Comparison of ENCODE assay signal across 8 cellular contexts in genomic region chr7:88218836-88219605, GRCh38. TPM values are rescaled to one million over a fixed set of nuclear protein-coding genes. Genes with fewer than 3 reads are reported as not detected.
DNase-seq lines count a peak whose midpoint lies in the region; ATAC-seq and TF ChIP-seq lines count a peak whose summit lies in the region.

No MANE protein-coding gene starts in this region.

- H3K27me3 ChIP-seq in endodermal cell (ENCODE audit: control insufficient read depth, insufficient read depth, low read length, poor library complexity, severe bottlenecking) (no peaks in the 10 kb centered on the region), stomach smooth muscle (ENCODE audit: control insufficient read depth in 1 of 2, insufficient read depth in 2 of 2, low read length in 2 of 2) (no peaks in the 10 kb centered on the region)

- ATAC-seq in GM18511 (IDR thresholded peaks at IDR 0.05; ENCODE audit: unreplicated experiment) (peak; percentile 38), HG02970 (IDR thresholded peaks at IDR 0.05; ENCODE audit: low FRiP score, unreplicated experiment) (peak; percentile 35)

- H3K9ac ChIP-seq in endodermal cell (ENCODE audit: extremely low read depth, low read length, poor library complexity, severe bottlenecking) (peak overlapping the region; percentile 97), stomach smooth muscle (ENCODE audit: low read length in 2 of 2) (peak overlapping the region; percentile 67 to 68)

- H3K27ac ChIP-seq in endodermal cell (ENCODE audit: low read depth, low read length) (peak overlapping the region; percentile 21), stomach smooth muscle (ENCODE audit: low read length) (no peak overlapping the region)

- WGBS in endodermal cell (ENCODE audit: insufficient coverage in 1 of 2, insufficient read length in 1 of 2), 2 experiments = 0 to 8% methylated on average over 8 to 25 of the region's 27 CpGs

- peaks cover 1% of the 10 kb centered on the region for H3K27me3 Mint-ChIP-seq in endodermal cell (ENCODE audit: insufficient read depth)

- H3K9me3 Mint-ChIP-seq in endodermal cell = no peaks in the 10 kb centered on the region

- H3K4me3 ChIP-seq in endodermal cell (ENCODE audit: low read length) = peak overlapping the region; percentile 91
- peak overlapping the region; percentile 64 to 89 for H3K4me3 ChIP-seq in stomach smooth muscle (ENCODE audit: low read length in 2 of 2)

- peaks cover 21% of the 10 kb centered on the region for H3K36me3 Mint-ChIP-seq in endodermal cell (ENCODE audit: low read depth)

- no peaks in the 10 kb centered on the region for H3K9me3 ChIP-seq in endodermal cell (ENCODE audit: control insufficient read depth, low read length)
- no peaks in the 10 kb centered on the region for H3K9me3 ChIP-seq in stomach smooth muscle (ENCODE audit: control insufficient read depth in 2 of 2, low read length in 2 of 2)

- no peak for TF ChIP-seq CTCF in endodermal cell (conservative IDR thresholded peaks at IDR 0.05)

- H3K27ac Mint-ChIP-seq in endodermal cell = peak overlapping the region; percentile 90

- DNase-seq in ACHN (peak; percentile 75), NCI-H345 (lab: John Stamatoyannopoulos, UW) (peak; percentile 65), endodermal cell (peak; percentile 72), midbrain (lab: John Stamatoyannopoulos, UW) (peak; percentile 63)
- DNase-seq in activated CD4-positive, alpha-beta T cell treated with anti-CD3 and anti-CD28 coated beads, Interleukin-2, amount 50 U/mL, for 48 hours = peak; percentile 29 to 35

- peaks cover 28% of the 10 kb centered on the region for H3K4me1 Mint-ChIP-seq in endodermal cell

- H3K4me1 ChIP-seq in endodermal cell (ENCODE audit: control insufficient read depth, insufficient read depth, low read length) = no peaks in the 10 kb centered on the region
- peaks cover 5% of the 10 kb centered on the region for H3K4me1 ChIP-seq in stomach smooth muscle (ENCODE audit: control insufficient read depth, insufficient read depth, low read length)

- H3K4me3 Mint-ChIP-seq in endodermal cell = peak overlapping the region; percentile 79

- peaks cover 31% of the 10 kb centered on the region for H3K36me3 ChIP-seq in endodermal cell (ENCODE audit: control insufficient read depth, insufficient read depth, low read length)
- peaks cover 8 to 14% of the 10 kb centered on the region in 2 donors for H3K36me3 ChIP-seq in stomach smooth muscle (ENCODE audit: control insufficient read depth in 2 of 2, insufficient read depth in 2 of 2, low read length in 2 of 2)

- in situ Hi-C loops in ACHN (cut with HindIII; ENCODE audit: low pct_ligation_motif_present, low pct_unique_long_range_greater_than_20kb, low sequenced_read_pairs) = no loop called here

RNA-seq across cellular contexts. Expression of gene SRI, which starts 0.8 kb away (rescaled TPM):
- 10 to 100 TPM; 89.9 to 94.7 TPM for total RNA-seq in endodermal cell
- polyA plus RNA-seq in endodermal cell (2013, experiment 1 of 2) = 156 TPM
- polyA plus RNA-seq in endodermal cell (2013, experiment 2 of 2) = 129 TPM
